8 cellular contexts compared by ENCODE assay signal in the genomic region with DNA sequence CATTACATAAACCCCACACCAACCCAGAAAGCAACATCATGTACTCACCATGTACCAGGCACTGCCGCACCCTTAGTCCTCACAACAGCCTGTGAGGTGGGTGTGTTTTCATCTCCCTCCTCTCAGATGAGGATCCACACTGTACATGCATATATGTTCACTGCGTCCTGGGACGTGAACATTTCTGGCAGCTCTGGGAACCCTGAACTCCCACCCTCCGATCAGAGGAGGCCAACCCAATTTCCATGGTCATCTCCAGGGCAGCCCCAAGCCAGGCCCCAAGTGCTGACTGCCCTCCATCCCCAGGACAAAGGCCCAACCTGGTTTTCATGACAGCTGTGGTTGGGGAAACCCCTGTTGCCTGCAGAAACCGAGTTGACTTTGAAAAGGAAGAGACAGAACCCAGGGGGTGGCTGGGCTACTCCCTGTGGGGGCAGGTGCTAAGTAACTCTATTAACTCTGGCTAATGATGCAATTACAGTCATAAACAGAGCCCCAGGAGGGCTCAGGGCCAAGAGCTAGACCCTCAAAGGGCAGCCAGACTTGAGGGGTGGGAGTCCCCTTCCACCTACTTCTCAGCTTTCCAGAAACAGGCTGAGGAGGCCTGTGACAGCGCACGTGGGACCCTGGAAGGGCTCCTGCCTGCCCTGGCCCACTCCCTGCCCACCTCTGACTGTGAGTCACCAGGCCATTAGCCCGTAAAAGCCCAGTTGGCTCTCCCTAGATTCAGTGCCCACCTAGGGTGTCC. TPM values are rescaled to one million over a fixed set of nuclear protein-coding genes. Genes with fewer than 3 reads are reported as not detected.
DNase-seq lines count a peak whose midpoint lies in the region; TF ChIP-seq lines count a peak whose summit lies in the region.

No MANE protein-coding gene starts in this region.

- peak overlapping the region; percentile 99 for H3K9ac ChIP-seq in OCI-LY3 (ENCODE audit: low read length)

- peaks cover 37% of the 10 kb centered on the region for H4K20me1 ChIP-seq in OCI-LY3 (ENCODE audit: insufficient read depth, low read length)

- TF ChIP-seq CTCF in GM10266 (IDR thresholded peaks at IDR 0.05; ENCODE audit: control insufficient read depth, insufficient read depth, low read depth, missing control alignments) (no peak), OCI-LY3 (IDR thresholded peaks at IDR 0.05; ENCODE audit: low read depth, low read length) (no peak)

- H3K27ac Mint-ChIP-seq in activated naive CD8-positive, alpha-beta T cell: no peak overlapping the region

- intact Hi-C loops in posterior vena cava (cut with DNase I): no loop called here

- H3K4me3 ChIP-seq in H7 (ENCODE audit: insufficient read depth, low read depth, low read length) (no peak overlapping the region), OCI-LY3 (ENCODE audit: low read length) (peak overlapping the region; percentile 86)

- no peaks in the 10 kb centered on the region for H3K9me3 ChIP-seq in OCI-LY3 (ENCODE audit: insufficient read depth, low read length)

- DNase-seq in GM10266 (ENCODE audit: extremely low spot score) (peak; percentile 87), H7 (peak; percentile 77), posterior vena cava (ENCODE audit: low spot score) (no peak), NCI-H526 treated with DMSO at 0.1 percent for 48 hours (lab: John Stamatoyannopoulos, UW) (no peak)
- DNase-seq in stimulated activated CD8-positive, alpha-beta memory T cell treated with anti-CD3 and anti-CD28 coated beads, Interleukin-2, amount 100 ng/mL, for 1 hour (ENCODE audit: low read depth in 2 of 2): peak; percentile 28 to 33

- peak overlapping the region; percentile 80 for H3K4me3 Mint-ChIP-seq in activated naive CD8-positive, alpha-beta T cell

- no peaks in the 10 kb centered on the region for H3K36me3 ChIP-seq in H7 (replicated peaks; ENCODE audit: control insufficient read depth, insufficient read depth, low read length)
- peaks cover 42% of the 10 kb centered on the region for H3K36me3 ChIP-seq in OCI-LY3 (replicated peaks; ENCODE audit: low read depth, low read length)

- H3K27ac ChIP-seq in OCI-LY3 (ENCODE audit: low read length): peak overlapping the region; percentile 96
- peak overlapping the region; percentile 99 for H3K27ac ChIP-seq in layer of hippocampus (ENCODE audit: low read depth, low read length)

- peak overlapping the region; percentile 97 for H3K4me2 ChIP-seq in OCI-LY3 (ENCODE audit: low read length)

- peaks cover 61% of the 10 kb centered on the region for H3K79me2 ChIP-seq in OCI-LY3 (ENCODE audit: low read length)

- peaks cover 21% of the 10 kb centered on the region for H3K27me3 ChIP-seq in H7 (ENCODE audit: control insufficient read depth, insufficient read depth, low read length)
- no peaks in the 10 kb centered on the region for H3K27me3 ChIP-seq in OCI-LY3 (ENCODE audit: low read depth, low read length)
- H3K27me3 ChIP-seq in layer of hippocampus (ENCODE audit: control insufficient read depth, insufficient read depth, low read length): no peaks in the 10 kb centered on the region

- H2AFZ ChIP-seq in OCI-LY3 (ENCODE audit: low read depth, low read length): no peak overlapping the region

- H3K36me3 Mint-ChIP-seq in activated naive CD8-positive, alpha-beta T cell: no peaks in the 10 kb centered on the region

- H3K4me1 ChIP-seq in OCI-LY3 (ENCODE audit: low read length): peaks cover 45% of the 10 kb centered on the region

- peaks cover 44% of the 10 kb centered on the region for H3K4me1 Mint-ChIP-seq in activated naive CD8-positive, alpha-beta T cell (ENCODE audit: low read depth)

- H3K9me3 Mint-ChIP-seq in activated naive CD8-positive, alpha-beta T cell (ENCODE audit: low read depth): no peaks in the 10 kb centered on the region

- H3K27me3 Mint-ChIP-seq in activated naive CD8-positive, alpha-beta T cell: no peaks in the 10 kb centered on the region

RNA-seq across cellular contexts. Expression of gene TFEB, which starts 2.6 kb away (rescaled TPM):
- total RNA-seq in H7 (2014; rRNA removed; shearing (Covaris generic)): 1.4 and 1.6 TPM in 2 replicates
- total RNA-seq in posterior vena cava: 10 to 100 TPM; 15.1 to 20.6 TPM

RNA-seq across cellular contexts. Expression of gene PGC, which starts 14.4 kb away (rescaled TPM):
- total RNA-seq in H7 (2014; rRNA removed; shearing (Covaris generic)): not detected in 2 replicates
- not detected for total RNA-seq in posterior vena cava

RNA-seq across cellular contexts. Expression of gene FRS3, which starts 46.9 kb away (rescaled TPM):
- total RNA-seq in H7 (2014; rRNA removed; shearing (Covaris generic)): 2.2 and 4.2 TPM in 2 replicates
- total RNA-seq in posterior vena cava: 1 to 10 TPM; 4.0 to 4.2 TPM

RNA-seq across cellular contexts. Expression of gene PRICKLE4, which starts 47.8 kb away (rescaled TPM):
- total RNA-seq in H7 (2014; rRNA removed; shearing (Covaris generic)): not detected in 2 replicates
- total RNA-seq in posterior vena cava: 1 to 10 TPM; 1.4 to 5.8 TPM

RNA-seq across cellular contexts. Expression of gene TOMM6, which starts 54.7 kb away (rescaled TPM):
- total RNA-seq in H7 (2014; rRNA removed; shearing (Covaris generic)): 81.3 and 84.2 TPM in 2 replicates
- total RNA-seq in posterior vena cava: 100 to 1,000 TPM in 1 of 2 donors, 10 to 100 TPM in 1; 84.2 to 101 TPM

Comparison
In these comparisons a context has a peak if more than half of its experiments do, and no peak if none do; other contexts are left out.
1. DNase-seq: peak in GM10266 (single experiment), H7 (single experiment) and stimulated activated CD8-positive, alpha-beta memory T cell treated with anti-CD3 and anti-CD28 coated beads, Interleukin-2, amount 100 ng/mL, for 1 hour (2 of 2); none in posterior vena cava (single experiment) and NCI-H526 treated with DMSO at 0.1 percent for 48 hours (single experiment).